In the genomic region with DNA sequence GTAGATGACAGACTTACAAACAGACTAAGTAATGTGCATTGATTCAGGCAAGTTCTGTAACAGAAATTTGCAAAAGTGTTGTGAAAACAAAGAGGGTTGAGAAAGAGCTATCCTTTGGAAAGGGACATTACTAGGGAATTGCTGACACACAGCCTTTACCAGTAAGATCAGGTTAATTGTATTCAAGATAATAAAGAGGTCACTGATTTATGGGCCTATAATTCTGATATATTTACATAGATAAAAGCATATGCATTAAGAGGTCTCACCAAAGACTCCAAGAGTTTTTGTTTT, we compare ENCODE assay signal across 1 cellular context.
TF ChIP-seq lines count a peak whose summit lies in the region.

No MANE protein-coding gene starts in this region.

TF ChIP-seq in WTC11, 78 proteins besides CTCF, POLR2A, EP300 and RAD21:
- TF ChIP-seq, protein P1, sequence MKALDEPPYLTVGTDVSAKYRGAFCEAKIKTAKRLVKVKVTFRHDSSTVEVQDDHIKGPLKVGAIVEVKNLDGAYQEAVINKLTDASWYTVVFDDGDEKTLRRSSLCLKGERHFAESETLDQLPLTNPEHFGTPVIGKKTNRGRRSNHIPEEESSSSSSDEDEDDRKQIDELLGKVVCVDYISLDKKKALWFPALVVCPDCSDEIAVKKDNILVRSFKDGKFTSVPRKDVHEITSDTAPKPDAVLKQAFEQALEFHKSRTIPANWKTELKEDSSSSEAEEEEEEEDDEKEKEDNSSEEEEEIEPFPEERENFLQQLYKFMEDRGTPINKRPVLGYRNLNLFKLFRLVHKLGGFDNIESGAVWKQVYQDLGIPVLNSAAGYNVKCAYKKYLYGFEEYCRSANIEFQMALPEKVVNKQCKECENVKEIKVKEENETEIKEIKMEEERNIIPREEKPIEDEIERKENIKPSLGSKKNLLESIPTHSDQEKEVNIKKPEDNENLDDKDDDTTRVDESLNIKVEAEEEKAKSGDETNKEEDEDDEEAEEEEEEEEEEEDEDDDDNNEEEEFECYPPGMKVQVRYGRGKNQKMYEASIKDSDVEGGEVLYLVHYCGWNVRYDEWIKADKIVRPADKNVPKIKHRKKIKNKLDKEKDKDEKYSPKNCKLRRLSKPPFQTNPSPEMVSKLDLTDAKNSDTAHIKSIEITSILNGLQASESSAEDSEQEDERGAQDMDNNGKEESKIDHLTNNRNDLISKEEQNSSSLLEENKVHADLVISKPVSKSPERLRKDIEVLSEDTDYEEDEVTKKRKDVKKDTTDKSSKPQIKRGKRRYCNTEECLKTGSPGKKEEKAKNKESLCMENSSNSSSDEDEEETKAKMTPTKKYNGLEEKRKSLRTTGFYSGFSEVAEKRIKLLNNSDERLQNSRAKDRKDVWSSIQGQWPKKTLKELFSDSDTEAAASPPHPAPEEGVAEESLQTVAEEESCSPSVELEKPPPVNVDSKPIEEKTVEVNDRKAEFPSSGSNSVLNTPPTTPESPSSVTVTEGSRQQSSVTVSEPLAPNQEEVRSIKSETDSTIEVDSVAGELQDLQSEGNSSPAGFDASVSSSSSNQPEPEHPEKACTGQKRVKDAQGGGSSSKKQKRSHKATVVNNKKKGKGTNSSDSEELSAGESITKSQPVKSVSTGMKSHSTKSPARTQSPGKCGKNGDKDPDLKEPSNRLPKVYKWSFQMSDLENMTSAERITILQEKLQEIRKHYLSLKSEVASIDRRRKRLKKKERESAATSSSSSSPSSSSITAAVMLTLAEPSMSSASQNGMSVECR (CRISPR knock-in tag; IDR thresholded peaks at IDR 0.05; ENCODE audit: borderline replicate concordance), result no peak
- TF ChIP-seq SOX15 (CRISPR knock-in tag; IDR thresholded peaks at IDR 0.05), result no peak
- TF ChIP-seq, protein P2, sequence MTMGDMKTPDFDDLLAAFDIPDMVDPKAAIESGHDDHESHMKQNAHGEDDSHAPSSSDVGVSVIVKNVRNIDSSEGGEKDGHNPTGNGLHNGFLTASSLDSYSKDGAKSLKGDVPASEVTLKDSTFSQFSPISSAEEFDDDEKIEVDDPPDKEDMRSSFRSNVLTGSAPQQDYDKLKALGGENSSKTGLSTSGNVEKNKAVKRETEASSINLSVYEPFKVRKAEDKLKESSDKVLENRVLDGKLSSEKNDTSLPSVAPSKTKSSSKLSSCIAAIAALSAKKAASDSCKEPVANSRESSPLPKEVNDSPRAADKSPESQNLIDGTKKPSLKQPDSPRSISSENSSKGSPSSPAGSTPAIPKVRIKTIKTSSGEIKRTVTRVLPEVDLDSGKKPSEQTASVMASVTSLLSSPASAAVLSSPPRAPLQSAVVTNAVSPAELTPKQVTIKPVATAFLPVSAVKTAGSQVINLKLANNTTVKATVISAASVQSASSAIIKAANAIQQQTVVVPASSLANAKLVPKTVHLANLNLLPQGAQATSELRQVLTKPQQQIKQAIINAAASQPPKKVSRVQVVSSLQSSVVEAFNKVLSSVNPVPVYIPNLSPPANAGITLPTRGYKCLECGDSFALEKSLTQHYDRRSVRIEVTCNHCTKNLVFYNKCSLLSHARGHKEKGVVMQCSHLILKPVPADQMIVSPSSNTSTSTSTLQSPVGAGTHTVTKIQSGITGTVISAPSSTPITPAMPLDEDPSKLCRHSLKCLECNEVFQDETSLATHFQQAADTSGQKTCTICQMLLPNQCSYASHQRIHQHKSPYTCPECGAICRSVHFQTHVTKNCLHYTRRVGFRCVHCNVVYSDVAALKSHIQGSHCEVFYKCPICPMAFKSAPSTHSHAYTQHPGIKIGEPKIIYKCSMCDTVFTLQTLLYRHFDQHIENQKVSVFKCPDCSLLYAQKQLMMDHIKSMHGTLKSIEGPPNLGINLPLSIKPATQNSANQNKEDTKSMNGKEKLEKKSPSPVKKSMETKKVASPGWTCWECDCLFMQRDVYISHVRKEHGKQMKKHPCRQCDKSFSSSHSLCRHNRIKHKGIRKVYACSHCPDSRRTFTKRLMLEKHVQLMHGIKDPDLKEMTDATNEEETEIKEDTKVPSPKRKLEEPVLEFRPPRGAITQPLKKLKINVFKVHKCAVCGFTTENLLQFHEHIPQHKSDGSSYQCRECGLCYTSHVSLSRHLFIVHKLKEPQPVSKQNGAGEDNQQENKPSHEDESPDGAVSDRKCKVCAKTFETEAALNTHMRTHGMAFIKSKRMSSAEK (CRISPR knock-in tag; IDR thresholded peaks at IDR 0.05; ENCODE audit: borderline replicate concordance), result no peak
- no peak for TF ChIP-seq ESRRA (CRISPR knock-in tag; IDR thresholded peaks at IDR 0.05; ENCODE audit: borderline replicate concordance)
- TF ChIP-seq, protein P3, sequence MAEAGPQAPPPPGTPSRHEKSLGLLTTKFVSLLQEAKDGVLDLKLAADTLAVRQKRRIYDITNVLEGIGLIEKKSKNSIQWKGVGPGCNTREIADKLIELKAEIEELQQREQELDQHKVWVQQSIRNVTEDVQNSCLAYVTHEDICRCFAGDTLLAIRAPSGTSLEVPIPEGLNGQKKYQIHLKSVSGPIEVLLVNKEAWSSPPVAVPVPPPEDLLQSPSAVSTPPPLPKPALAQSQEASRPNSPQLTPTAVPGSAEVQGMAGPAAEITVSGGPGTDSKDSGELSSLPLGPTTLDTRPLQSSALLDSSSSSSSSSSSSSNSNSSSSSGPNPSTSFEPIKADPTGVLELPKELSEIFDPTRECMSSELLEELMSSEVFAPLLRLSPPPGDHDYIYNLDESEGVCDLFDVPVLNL (CRISPR knock-in tag; IDR thresholded peaks at IDR 0.05; ENCODE audit: borderline replicate concordance, low read depth), result no peak
- no peak for TF ChIP-seq NR2C2 (CRISPR knock-in tag; IDR thresholded peaks at IDR 0.05)
- no peak for TF ChIP-seq ETV6 (CRISPR knock-in tag; IDR thresholded peaks at IDR 0.05)
TF ChIP-seq in WTC11: peak in this region for 0.
